In genomic region chr9:3385871-3386270, GRCh38 we compare ENCODE assay signal across 1 cellular context.
TF ChIP-seq lines count a peak whose summit lies in the region.

No MANE protein-coding gene starts in this region.

TF ChIP-seq in GM12878, 131 proteins besides CTCF, POLR2A, EP300 and RAD21 (continued from another document):
- TF ChIP-seq E4F1 (IDR thresholded peaks at IDR 0.05; ENCODE audit: borderline replicate concordance, partially characterized antibody) (no peak), LARP7 (IDR thresholded peaks at IDR 0.05) (no peak), HSF1 (IDR thresholded peaks at IDR 0.05; ENCODE audit: low read depth, low read length) (no peak), SP1 (IDR thresholded peaks at IDR 0.05; ENCODE audit: low read depth, low read length) (no peak), SIN3A (IDR thresholded peaks at IDR 0.05; ENCODE audit: low read depth, low read length) (no peak), RCOR1 (conservative IDR thresholded peaks at IDR 0.05; ENCODE audit: low read depth, low read length) (no peak), NKRF (conservative IDR thresholded peaks at IDR 0.05) (no peak), EED (IDR thresholded peaks at IDR 0.05; ENCODE audit: low read depth) (no peak), TAF1 (IDR thresholded peaks at IDR 0.05; ENCODE audit: borderline replicate concordance, low read depth, low read length) (no peak), MEF2A (IDR thresholded peaks at IDR 0.05; ENCODE audit: insufficient read depth, low read depth, low read length) (peak; percentile 74), HDGF (IDR thresholded peaks at IDR 0.05) (no peak), EZH2 (IDR thresholded peaks at IDR 0.05; ENCODE audit: borderline replicate concordance, control insufficient read depth, low read depth, low read length) (no peak), ZBTB33 (IDR thresholded peaks at IDR 0.05) (no peak), RBBP5 (conservative IDR thresholded peaks at IDR 0.05) (no peak), PRDM15 (CRISPR knock-in tag; IDR thresholded peaks at IDR 0.05) (no peak), ZBED1 (IDR thresholded peaks at IDR 0.05; ENCODE audit: borderline replicate concordance) (no peak), ZBTB40 (IDR thresholded peaks at IDR 0.05; ENCODE audit: borderline replicate concordance) (no peak), MYB (IDR thresholded peaks at IDR 0.05; ENCODE audit: borderline replicate concordance, low read depth, low read length) (no peak), YBX1 (IDR thresholded peaks at IDR 0.05) (no peak), ELK1 (IDR thresholded peaks at IDR 0.05; ENCODE audit: low read depth, low read length) (no peak), IRF3 (IDR thresholded peaks at IDR 0.05) (no peak), POLR2AphosphoS5 (IDR thresholded peaks at IDR 0.05; ENCODE audit: low read length) (no peak), CHD4 (IDR thresholded peaks at IDR 0.05) (no peak), MEF2B (IDR thresholded peaks at IDR 0.05; ENCODE audit: partially characterized antibody, poor library complexity, severe bottlenecking) (peak; percentile 34), ETV6 (conservative IDR thresholded peaks at IDR 0.05 in 1 of 2, IDR thresholded peaks at IDR 0.05 in 1 of 2; ENCODE audit: borderline replicate concordance in 1 of 2, low read depth in 1 of 2) (peak in 1 of 2 experiments; percentile 52; a peak in 2 of 4 replicates), TCF7 (IDR thresholded peaks at IDR 0.05; ENCODE audit: borderline replicate concordance) (no peak), STAT3 (IDR thresholded peaks at IDR 0.05; ENCODE audit: low read depth, low read length) (no peak), ZBTB4 (CRISPR knock-in tag; IDR thresholded peaks at IDR 0.05) (no peak), STAT1 (conservative IDR thresholded peaks at IDR 0.05) (no peak), JUND (IDR thresholded peaks at IDR 0.05; ENCODE audit: low read depth, low read length) (no peak)
